In genomic region chr6:24125980-24126379, GRCh38 we compare ENCODE assay signal across 9 cellular contexts. TPM values are rescaled to one million over a fixed set of nuclear protein-coding genes. Genes with fewer than 3 reads are reported as not detected.
DNase-seq lines count a peak whose midpoint lies in the region; ATAC-seq and TF ChIP-seq lines count a peak whose summit lies in the region.
"Had no signal": no experiment of that assay in that cellular context is flagged by ENCODE, and none has a peak within 500 bp of the region (broad histone marks: within the 10 kb centered on the region; RNA-seq: fewer than 3 reads in every experiment).

A gene with protein sequence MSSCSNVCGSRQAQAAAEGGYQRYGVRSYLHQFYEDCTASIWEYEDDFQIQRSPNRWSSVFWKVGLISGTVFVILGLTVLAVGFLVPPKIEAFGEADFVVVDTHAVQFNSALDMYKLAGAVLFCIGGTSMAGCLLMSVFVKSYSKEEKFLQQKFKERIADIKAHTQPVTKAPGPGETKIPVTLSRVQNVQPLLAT (plus strand): TSS chr6:24126215. CDS start chr6:24134328, 8,113 bp downstream.

- peaks cover 0 to 8% (median 5%) of the 10 kb centered on the region in 3 donors for H3K9me3 Mint-ChIP-seq in T-cell

- peaks cover 31 to 45% of the 10 kb centered on the region in 2 donors for H3K27me3 Mint-ChIP-seq in T-cell

- no peaks in the 10 kb centered on the region for H3K36me3 Mint-ChIP-seq in T-cell

- peak; percentile 76 for DNase-seq in DMS53 treated with DMSO at 0.1 percent for 48 hours (lab: John Stamatoyannopoulos, UW; ENCODE audit: unreplicated experiment)
- peak; percentile 16 to 51 for DNase-seq in NCI-H1930 (lab: John Stamatoyannopoulos, UW)
- no peak for DNase-seq in astrocyte of the cerebellum (ENCODE audit: low read depth)
- peak; percentile 36 for DNase-seq in midbrain (lab: John Stamatoyannopoulos, UW)
- no peak for DNase-seq in central memory CD4-positive, alpha-beta T cell
- no peak for DNase-seq in activated effector memory CD4-positive, alpha-beta T cell treated with anti-CD3 and anti-CD28 coated beads, Interleukin-2, amount 50 U/mL, for 16 hours
- DNase-seq in T-cell = no peak
- DNase-seq in SIG-M5 (lab: John Stamatoyannopoulos, UW) = no peak
- DNase-seq: activated CD4-positive, CD25-positive, alpha-beta regulatory T cell had no signal

- H3K4me1 Mint-ChIP-seq in T-cell = peaks cover 0 to 8% (median 7%) of the 10 kb centered on the region in 3 donors

- CTCF ChIA-PET in T-cell (lab: Charles Lee) = no interaction called here

- no peak for ATAC-seq in T-cell (replicated peaks in 1 of 4)

- H3K27ac Mint-ChIP-seq in T-cell = no peak within 1 kb of the TSS

- H3K4me3 Mint-ChIP-seq in T-cell = peak within 1 kb of the TSS in 1 of 3 donors; percentile 12

- in situ Hi-C loops in astrocyte of the cerebellum (cut with HindIII; ENCODE audit: low sequenced_read_pairs) = no loop called here

- H3K4me3 ChIP-seq in astrocyte of the cerebellum (ENCODE audit: low read depth, low read length) = peak within 1 kb of the TSS; percentile 8

- TF ChIP-seq CTCF in astrocyte of the cerebellum (IDR thresholded peaks at IDR 0.05; ENCODE audit: low read depth, low read length, missing control alignments) = no peak

- POLR2A ChIA-PET in T-cell (lab: Charles Lee) = no interaction called here

RNA-seq across cellular contexts. Expression of the gene that starts here (rescaled TPM):
- total RNA-seq in T-cell = not detected

Comparison
In these comparisons a context has a peak if more than half of its experiments do, and no peak if none do; other contexts are left out.
1. DNase-seq: peak in DMS53 treated with DMSO at 0.1 percent for 48 hours (single experiment), NCI-H1930 (2 of 2) and midbrain (single experiment); none in astrocyte of the cerebellum (single experiment), central memory CD4-positive, alpha-beta T cell (single experiment), activated effector memory CD4-positive, alpha-beta T cell treated with anti-CD3 and anti-CD28 coated beads, Interleukin-2, amount 50 U/mL, for 16 hours (single experiment), T-cell (0 of 34) and SIG-M5 (single experiment).